Comparison of ENCODE assay signal across 8 cellular contexts in the genomic region with DNA sequence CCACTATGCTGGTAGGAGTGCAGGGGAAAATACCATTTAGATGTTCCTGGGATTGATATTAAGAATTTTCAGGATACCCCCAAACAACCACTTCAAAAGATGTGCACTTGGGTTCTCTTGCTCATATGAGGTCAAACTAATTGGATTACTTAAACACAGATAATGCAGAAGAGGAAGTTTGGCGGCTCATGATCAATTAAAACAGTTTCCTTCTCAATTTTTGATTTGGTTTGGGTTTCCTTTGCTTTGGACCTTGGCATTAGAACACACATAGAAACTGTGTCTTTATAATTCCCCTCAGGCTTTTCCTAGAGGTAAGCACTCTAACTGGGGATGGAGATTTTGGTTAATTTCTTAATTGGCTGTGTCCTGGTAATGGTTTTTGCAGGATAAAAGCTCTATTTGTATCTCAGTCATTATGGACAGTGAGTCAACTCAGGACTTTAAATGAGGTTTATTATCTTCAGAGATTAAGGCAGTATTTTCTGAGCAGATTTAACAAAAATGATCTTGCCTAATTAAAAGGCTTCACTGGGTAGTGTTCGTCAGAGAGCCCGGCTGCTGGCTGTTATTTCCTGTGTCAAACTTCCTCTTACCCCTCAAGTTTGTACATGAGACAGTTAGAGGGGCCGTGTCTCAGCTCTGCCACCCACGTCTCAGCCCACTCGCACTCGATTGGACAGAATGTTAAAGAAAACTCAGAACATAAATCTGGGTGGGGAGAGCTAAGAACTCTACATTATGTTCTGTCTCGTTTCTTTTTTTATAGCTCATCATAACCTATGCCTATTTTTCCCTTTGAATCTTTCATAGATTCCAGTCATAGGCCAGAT. TPM values are rescaled to one million over a fixed set of nuclear protein-coding genes. Genes with fewer than 3 reads are reported as not detected.
DNase-seq lines count a peak whose midpoint lies in the region; ATAC-seq and TF ChIP-seq lines count a peak whose summit lies in the region.

No MANE protein-coding gene starts in this region.

- H3K9me3 Mint-ChIP-seq in T-helper 1 cell treated with Interleukin-12 subunit alpha and Interleukin-12 subunit beta and Interleukin-4 antibody, amounts not matched to agents 30 μg/mL and 1 μg/mL, for 36 hours = peaks cover 3% of the 10 kb centered on the region
- H3K9me3 Mint-ChIP-seq in effector memory CD8-positive, alpha-beta T cell = no peaks in the 10 kb centered on the region

- intact Hi-C loops in ovary (cut with DNase I) = no loop called here

- TF ChIP-seq CTCF in ovary (IDR thresholded peaks at IDR 0.05) = no peak

- peak overlapping the region; percentile 32 for H3K27ac Mint-ChIP-seq in T-helper 1 cell treated with Interleukin-12 subunit alpha and Interleukin-12 subunit beta and Interleukin-4 antibody, amounts not matched to agents 30 μg/mL and 1 μg/mL, for 36 hours
- H3K27ac Mint-ChIP-seq in effector memory CD8-positive, alpha-beta T cell = peak overlapping the region; percentile 84 to 96

- H3K27me3 ChIP-seq in ovary = no peaks in the 10 kb centered on the region

- no peak for TF ChIP-seq POLR2A in ovary (IDR thresholded peaks at IDR 0.05)

- 45 to 51% (median 45%) methylated on average over 8 of the region's 8 CpGs for WGBS in ovary, 3 donors

- peaks cover 2% of the 10 kb centered on the region for H3K36me3 Mint-ChIP-seq in T-helper 1 cell treated with Interleukin-12 subunit alpha and Interleukin-12 subunit beta and Interleukin-4 antibody, amounts not matched to agents 30 μg/mL and 1 μg/mL, for 36 hours (ENCODE audit: low read depth)
- H3K36me3 Mint-ChIP-seq in effector memory CD8-positive, alpha-beta T cell (ENCODE audit: insufficient read depth) = peaks cover 5% of the 10 kb centered on the region

- DNase-seq in D341Med (ENCODE audit: low spot score) = peak; percentile 30
- DNase-seq in effector memory CD8-positive, alpha-beta T cell = peak; percentile 68 to 71 (median 69)
- DNase-seq in stimulated activated naive CD4-positive, alpha-beta T cell treated with Interleukin-2 at 50 U/mL for 16 hours (lab: John Stamatoyannopoulos, UW) = peak; percentile 9
- DNase-seq in HUDEP-2 (lab: John Stamatoyannopoulos, UW; ENCODE audit: unreplicated experiment in 76 of 76) = no peak
- DNase-seq in 8988T = no peak
- DNase-seq in ovary = no peak

- peak; percentile 66 for ATAC-seq in HG02588 (IDR thresholded peaks at IDR 0.05; ENCODE audit: unreplicated experiment)
- ATAC-seq in effector memory CD8-positive, alpha-beta T cell (replicated peaks) = peak; percentile 94

- H3K36me3 ChIP-seq in ovary = no peaks in the 10 kb centered on the region

- no peak overlapping the region for H3K27ac ChIP-seq in ovary

- peaks cover 13% of the 10 kb centered on the region for H3K4me1 Mint-ChIP-seq in T-helper 1 cell treated with Interleukin-12 subunit alpha and Interleukin-12 subunit beta and Interleukin-4 antibody, amounts not matched to agents 30 μg/mL and 1 μg/mL, for 36 hours (ENCODE audit: low read depth)
- H3K4me1 Mint-ChIP-seq in effector memory CD8-positive, alpha-beta T cell (ENCODE audit: low read depth in 2 of 2) = peaks cover 38 to 52% of the 10 kb centered on the region in 2 donors

- no peaks in the 10 kb centered on the region for H3K9me3 ChIP-seq in ovary

- H3K27me3 Mint-ChIP-seq in T-helper 1 cell treated with Interleukin-12 subunit alpha and Interleukin-12 subunit beta and Interleukin-4 antibody, amounts not matched to agents 30 μg/mL and 1 μg/mL, for 36 hours (ENCODE audit: low read depth) = peaks cover 26% of the 10 kb centered on the region
- no peaks in the 10 kb centered on the region for H3K27me3 Mint-ChIP-seq in effector memory CD8-positive, alpha-beta T cell

- H3K4me3 Mint-ChIP-seq in T-helper 1 cell treated with Interleukin-12 subunit alpha and Interleukin-12 subunit beta and Interleukin-4 antibody, amounts not matched to agents 30 μg/mL and 1 μg/mL, for 36 hours = no peak overlapping the region
- H3K4me3 Mint-ChIP-seq in effector memory CD8-positive, alpha-beta T cell = peak overlapping the region; percentile 81 to 89

- no peak for TF ChIP-seq EP300 in ovary (IDR thresholded peaks at IDR 0.05)

- H3K4me1 ChIP-seq in ovary (ENCODE audit: insufficient read depth) = no peaks in the 10 kb centered on the region

- no peak overlapping the region for H3K4me3 ChIP-seq in ovary

RNA-seq across cellular contexts. Expression of gene PREP, which starts 50.3 kb away (rescaled TPM):
- 10 to 100 TPM; 12.5 to 25.5 (median 21.8) TPM for total RNA-seq in ovary
- polyA plus RNA-seq in ovary = 10 to 100 TPM; 14.0 to 34.2 TPM

Comparison
In these comparisons a context has a peak if more than half of its experiments do, and no peak if none do; other contexts are left out.
1. DNase-seq: peak in D341Med (single experiment), effector memory CD8-positive, alpha-beta T cell (3 of 3) and stimulated activated naive CD4-positive, alpha-beta T cell treated with Interleukin-2 at 50 U/mL for 16 hours (single experiment); none in HUDEP-2 (0 of 76), 8988T (single experiment) and ovary (0 of 5).